Comparison of ENCODE assay signal across 10 cellular contexts in genomic region chr5:135729582-135729879, GRCh38.
DNase-seq lines count a peak whose midpoint lies in the region; ATAC-seq and TF ChIP-seq lines count a peak whose summit lies in the region.
"Had no signal": no experiment of that assay in that cellular context is flagged by ENCODE, and none has a peak within 500 bp of the region (broad histone marks: within the 10 kb centered on the region; RNA-seq: fewer than 3 reads in every experiment).

No MANE protein-coding gene starts in this region.

- H3K4me2 ChIP-seq in osteoblast (ENCODE audit: insufficient read depth, low read length) = no peak overlapping the region

- H3K4me3 Mint-ChIP-seq in chondrocyte (ENCODE audit: unreplicated experiment) = no peak overlapping the region
- H3K4me3 Mint-ChIP-seq: activated T-helper 17 cell treated with anti-CD3 and anti-CD28 coated beads, Interleukin-2, amount 50 U/mL, for 72 hours had no signal

- H3K36me3 ChIP-seq in osteoblast (ENCODE audit: insufficient read depth, low read length) = no peaks in the 10 kb centered on the region
- H3K36me3 ChIP-seq: ovary had no signal

- H3K27ac Mint-ChIP-seq in chondrocyte (ENCODE audit: unreplicated experiment) = no peak overlapping the region
- H3K27ac Mint-ChIP-seq: activated T-helper 17 cell treated with anti-CD3 and anti-CD28 coated beads, Interleukin-2, amount 50 U/mL, for 72 hours had no signal

- no peaks in the 10 kb centered on the region for H4K20me1 ChIP-seq in osteoblast (ENCODE audit: insufficient read depth, low read length)

- H3K27ac ChIP-seq in osteoblast (ENCODE audit: low read depth, low read length) = no peak overlapping the region
- H3K27ac ChIP-seq: ovary had no signal

- ATAC-seq in GM18511 (IDR thresholded peaks at IDR 0.05; ENCODE audit: unreplicated experiment) (no peak), GM21723 (IDR thresholded peaks at IDR 0.05; ENCODE audit: unreplicated experiment) (no peak)
- ATAC-seq: activated T-helper 17 cell treated with anti-CD3 and anti-CD28 coated beads, Interleukin-2, amount 50 U/mL, for 72 hours had no signal

- no peaks in the 10 kb centered on the region for H3K36me3 Mint-ChIP-seq in chondrocyte (ENCODE audit: low read depth)

- H2AFZ ChIP-seq in osteoblast (ENCODE audit: low read length) = no peak overlapping the region

- DNase-seq in DMS53 treated with DMSO at 0.1 percent for 48 hours (lab: John Stamatoyannopoulos, UW; ENCODE audit: unreplicated experiment) (peak; percentile 11), NCI-H146 treated with DMSO at 0.1 percent for 48 hours (lab: John Stamatoyannopoulos, UW; ENCODE audit: unreplicated experiment) (peak; percentile 18), chondrocyte (ENCODE audit: low spot score) (no peak), osteoblast (ENCODE audit: insufficient read length, low spot score, missing footprints) (no peak), ureter (ENCODE audit: low spot score) (no peak)
- no peak for DNase-seq in activated naive CD4-positive, alpha-beta T cell treated with anti-CD3 and anti-CD28 coated beads, Interleukin-2, amount 50 U/mL, for 16 hours
- DNase-seq: ovary had no signal

- no peaks in the 10 kb centered on the region for H3K9me3 ChIP-seq in osteoblast (ENCODE audit: low read depth, low read length)
- H3K9me3 ChIP-seq: ovary had no signal

- no peak overlapping the region for H3K4me3 ChIP-seq in osteoblast (ENCODE audit: insufficient read depth, low read length)
- H3K4me3 ChIP-seq: ovary had no signal

- no peaks in the 10 kb centered on the region for H3K4me1 Mint-ChIP-seq in chondrocyte (ENCODE audit: low read depth)
- H3K4me1 Mint-ChIP-seq: activated T-helper 17 cell treated with anti-CD3 and anti-CD28 coated beads, Interleukin-2, amount 50 U/mL, for 72 hours had no signal

- peaks cover 2% of the 10 kb centered on the region for H3K27me3 ChIP-seq in osteoblast (ENCODE audit: insufficient read depth, low read length)
- H3K27me3 ChIP-seq: ovary had no signal

- H3K27me3 Mint-ChIP-seq in chondrocyte (ENCODE audit: low read depth) = peaks cover 11% of the 10 kb centered on the region

- no peaks in the 10 kb centered on the region for H3K4me1 ChIP-seq in osteoblast (ENCODE audit: insufficient read depth, low read length)

- H3K79me2 ChIP-seq in osteoblast (ENCODE audit: insufficient read depth, low read length) = no peaks in the 10 kb centered on the region

- peak; percentile 73 for TF ChIP-seq CTCF in chondrocyte (IDR thresholded peaks at IDR 0.05)
- peak; percentile 37 for TF ChIP-seq CTCF in osteoblast (IDR thresholded peaks at IDR 0.05; ENCODE audit: extremely low read depth, low read depth, low read length)

- no peaks in the 10 kb centered on the region for H3K9me3 Mint-ChIP-seq in chondrocyte (ENCODE audit: low read depth)
- H3K9me3 Mint-ChIP-seq: activated T-helper 17 cell treated with anti-CD3 and anti-CD28 coated beads, Interleukin-2, amount 50 U/mL, for 72 hours had no signal

Comparison
In these comparisons a context has a peak if more than half of its experiments do, and no peak if none do; other contexts are left out.
1. DNase-seq: peak in DMS53 treated with DMSO at 0.1 percent for 48 hours (single experiment) and NCI-H146 treated with DMSO at 0.1 percent for 48 hours (single experiment); none in chondrocyte (single experiment), osteoblast (single experiment), activated naive CD4-positive, alpha-beta T cell treated with anti-CD3 and anti-CD28 coated beads, Interleukin-2, amount 50 U/mL, for 16 hours (single experiment) and ureter (single experiment).